In genomic region chr2:128777091-128778045, GRCh38 we compare ENCODE assay signal across 18 cellular contexts.
"Had no signal": no experiment of that assay in that cellular context is flagged by ENCODE, and none has a peak within 500 bp of the region (broad histone marks: within the 10 kb centered on the region; RNA-seq: fewer than 3 reads in every experiment).

No MANE protein-coding gene starts in this region.

- H3K27me3 ChIP-seq: hepatocyte, thyroid gland had no signal

- H3K27ac Mint-ChIP-seq: activated B cell treated with CpG ODN at 0.5 μM for 24 hours; activated naive CD8-positive, alpha-beta T cell treated with anti-CD3 and anti-CD28 coated beads, Interleukin-2, amount 50 U/mL, for 24 hours; endodermal cell; naive thymus-derived CD8-positive, alpha-beta T cell; stimulated activated naive CD8-positive, alpha-beta T cell treated with anti-CD3 and anti-CD28 coated beads, Interleukin-15, amount 100 ng/mL, for 72 hours; T-helper 17 cell had no signal

- H3K4me1 Mint-ChIP-seq: activated B cell treated with CpG ODN at 0.5 μM for 24 hours; activated naive CD8-positive, alpha-beta T cell treated with anti-CD3 and anti-CD28 coated beads, Interleukin-2, amount 50 U/mL, for 24 hours; central memory CD8-positive, alpha-beta T cell; naive thymus-derived CD8-positive, alpha-beta T cell; stimulated activated naive CD8-positive, alpha-beta T cell treated with anti-CD3 and anti-CD28 coated beads, Interleukin-15, amount 100 ng/mL, for 72 hours had no signal

- ATAC-seq: activated naive CD8-positive, alpha-beta T cell treated with anti-CD3 and anti-CD28 coated beads, Interleukin-2, amount 50 U/mL, for 24 hours; lower lobe of right lung; naive thymus-derived CD8-positive, alpha-beta T cell; T-helper 17 cell had no signal

- H3K4me1 ChIP-seq: lower lobe of right lung, thyroid gland had no signal

- H3K27me3 Mint-ChIP-seq: activated B cell treated with CpG ODN at 0.5 μM for 24 hours; activated naive CD8-positive, alpha-beta T cell treated with anti-CD3 and anti-CD28 coated beads, Interleukin-2, amount 50 U/mL, for 24 hours; stimulated activated naive CD8-positive, alpha-beta T cell treated with anti-CD3 and anti-CD28 coated beads, Interleukin-15, amount 100 ng/mL, for 72 hours had no signal

- H3K36me3 ChIP-seq: lower lobe of right lung, thyroid gland had no signal

- H3K9me3 Mint-ChIP-seq: activated B cell treated with CpG ODN at 0.5 μM for 24 hours; activated naive CD8-positive, alpha-beta T cell treated with anti-CD3 and anti-CD28 coated beads, Interleukin-2, amount 50 U/mL, for 24 hours; central memory CD8-positive, alpha-beta T cell; naive thymus-derived CD8-positive, alpha-beta T cell; stimulated activated naive CD8-positive, alpha-beta T cell treated with anti-CD3 and anti-CD28 coated beads, Interleukin-15, amount 100 ng/mL, for 72 hours had no signal

- H3K9me3 ChIP-seq: lower lobe of right lung, thyroid gland had no signal

- H3K36me3 Mint-ChIP-seq: naive thymus-derived CD8-positive, alpha-beta T cell had no signal

- H3K4me3 ChIP-seq: hepatocyte, lower lobe of right lung, thyroid gland had no signal

- H3K27ac ChIP-seq: hepatocyte, lower lobe of right lung, thyroid gland had no signal

- H3K4me3 Mint-ChIP-seq: activated B cell treated with CpG ODN at 0.5 μM for 24 hours; activated naive CD8-positive, alpha-beta T cell treated with anti-CD3 and anti-CD28 coated beads, Interleukin-2, amount 50 U/mL, for 24 hours; central memory CD8-positive, alpha-beta T cell; endodermal cell; naive thymus-derived CD8-positive, alpha-beta T cell; stimulated activated naive CD8-positive, alpha-beta T cell treated with anti-CD3 and anti-CD28 coated beads, Interleukin-15, amount 100 ng/mL, for 72 hours; T-helper 17 cell had no signal

- DNase-seq: activated B cell treated with CpG ODN at 0.5 μM for 24 hours; activated CD4-positive, alpha-beta T cell treated with anti-CD3 and anti-CD28 coated beads, Interleukin-2, amount 50 U/mL, for 1 hour; activated naive CD8-positive, alpha-beta T cell treated with anti-CD3 and anti-CD28 coated beads, Interleukin-2, amount 50 U/mL, for 24 hours; activated T-cell treated with anti-CD3 and anti-CD28 coated beads, Interleukin-2, amount 50 U/mL, for 48 hours; dermis blood vessel endothelial cell; endodermal cell; erythroblast; lower lobe of right lung; naive thymus-derived CD8-positive, alpha-beta T cell; nucleus accumbens; SHP77; stimulated activated CD4-positive, alpha-beta T cell treated with anti-CD3 and anti-CD28 coated beads, Interleukin-15, amount 100 ng/mL, for 24 hours; stimulated activated CD4-positive, alpha-beta T cell treated with anti-CD3 and anti-CD28 coated beads, Interleukin-4, amount 100 ng/mL, for 24 hours; stimulated activated naive CD8-positive, alpha-beta T cell treated with anti-CD3 and anti-CD28 coated beads, Interleukin-15, amount 100 ng/mL, for 72 hours; T-helper 17 cell; thyroid gland had no signal
